Comparison of ENCODE assay signal across 13 cellular contexts in genomic region chr22:31953251-31953650, GRCh38. TPM values are rescaled to one million over a fixed set of nuclear protein-coding genes. Genes with fewer than 3 reads are reported as not detected.
DNase-seq lines count a peak whose midpoint lies in the region; ATAC-seq, FAIRE-seq and TF ChIP-seq lines count a peak whose summit lies in the region.
"Had no signal": no experiment of that assay in that cellular context is flagged by ENCODE, and none has a peak within 500 bp of the region (broad histone marks: within the 10 kb centered on the region; RNA-seq: fewer than 3 reads in every experiment).

No MANE protein-coding gene starts in this region.

- peaks cover 86% of the 10 kb centered on the region for H3K79me2 ChIP-seq in astrocyte (ENCODE audit: insufficient read depth, low read length)

- no peaks in the 10 kb centered on the region for H3K9me3 ChIP-seq in astrocyte (ENCODE audit: insufficient read depth, low read depth, low read length)
- H3K9me3 ChIP-seq in subcutaneous abdominal adipose tissue (ENCODE audit: control insufficient read depth in 5 of 5, low read length in 5 of 5) = no peaks in the 10 kb centered on the region

- H3K27ac ChIP-seq in astrocyte (ENCODE audit: low read depth, low read length) (peak overlapping the region; percentile 36), subcutaneous abdominal adipose tissue (ENCODE audit: low read depth, low read length) (peak overlapping the region; percentile 95)

- H2AFZ ChIP-seq in astrocyte (ENCODE audit: low read depth, low read length) = no peak overlapping the region

- peak overlapping the region; percentile 81 for H3K27ac Mint-ChIP-seq in activated CD4-positive, alpha-beta T cell treated with anti-CD3 and anti-CD28 coated beads, Interleukin-2, amount 10 ng/mL, durations not matched to agents 7 days and 5 days
- peak overlapping the region; percentile 22 for H3K27ac Mint-ChIP-seq in astrocyte (ENCODE audit: unreplicated experiment)
- H3K27ac Mint-ChIP-seq: IgD-negative memory B cell had no signal

- POLR2A ChIA-PET in activated CD4-positive, alpha-beta T cell treated with anti-CD3 and anti-CD28 coated beads, Interleukin-2, amount 10 ng/mL, durations not matched to agents 7 days and 5 days (lab: Charles Lee) = no interaction called here

- H3K4me1 Mint-ChIP-seq in activated CD4-positive, alpha-beta T cell treated with anti-CD3 and anti-CD28 coated beads, Interleukin-2, amount 10 ng/mL, durations not matched to agents 7 days and 5 days = peaks cover 77% of the 10 kb centered on the region
- H3K4me1 Mint-ChIP-seq in astrocyte (ENCODE audit: low read depth, unreplicated experiment) = peaks cover 31% of the 10 kb centered on the region

- no peak for TF ChIP-seq CTCF in astrocyte (IDR thresholded peaks at IDR 0.05; ENCODE audit: insufficient read depth, low read depth, low read length)

- FAIRE-seq in astrocyte (lab: Jason Lieb, UNC) (no peak), islet of Langerhans (lab: Jason Lieb, UNC) (peak; percentile 84)
- FAIRE-seq: A204.1 had no signal

- peaks cover 76% of the 10 kb centered on the region for H3K36me3 Mint-ChIP-seq in activated CD4-positive, alpha-beta T cell treated with anti-CD3 and anti-CD28 coated beads, Interleukin-2, amount 10 ng/mL, durations not matched to agents 7 days and 5 days (ENCODE audit: low read depth)
- H3K36me3 Mint-ChIP-seq in astrocyte (ENCODE audit: low read depth, unreplicated experiment) = peaks cover 10% of the 10 kb centered on the region
- H3K36me3 Mint-ChIP-seq: IgD-negative memory B cell had no signal

- no peak for ATAC-seq in GM18505 (IDR thresholded peaks at IDR 0.05; ENCODE audit: unreplicated experiment)
- ATAC-seq: stimulated activated naive CD8-positive, alpha-beta T cell treated with anti-CD3 and anti-CD28 coated beads, Interleukin-15, amount 100 ng/mL, for 72 hours had no signal

- H3K9ac ChIP-seq in astrocyte (ENCODE audit: low read length) = no peak overlapping the region
- H3K9ac ChIP-seq in subcutaneous abdominal adipose tissue (ENCODE audit: low read length in 5 of 5) = no peak overlapping the region

- TF ChIP-seq POLR2A in GM18505 (IDR thresholded peaks at IDR 0.05; ENCODE audit: borderline replicate concordance, extremely low read depth, insufficient read depth, insufficient read length) = no peak

- H3K4me2 ChIP-seq in astrocyte (ENCODE audit: low read length) = peak overlapping the region; percentile 52

- no peaks in the 10 kb centered on the region for H3K27me3 ChIP-seq in astrocyte (ENCODE audit: insufficient read depth, low read length)
- no peaks in the 10 kb centered on the region for H3K27me3 ChIP-seq in subcutaneous abdominal adipose tissue (ENCODE audit: control insufficient read depth in 5 of 5, insufficient read depth in 4 of 5, low read length in 5 of 5)

- peaks cover 94% of the 10 kb centered on the region for H4K20me1 ChIP-seq in astrocyte (ENCODE audit: insufficient read depth, low read length)

- DNase-seq in activated CD4-positive, alpha-beta T cell treated with anti-CD3 and anti-CD28 coated beads, Interleukin-2, amount 10 ng/mL, durations not matched to agents 7 days and 5 days = no peak
- no peak for DNase-seq in activated CD4-positive, alpha-beta T cell treated with anti-CD3 and anti-CD28 coated beads for 48 hours
- DNase-seq in astrocyte (ENCODE audit: low read depth) = no peak
- no peak for DNase-seq in NCI-H526 treated with DMSO at 0.1 percent for 48 hours (lab: John Stamatoyannopoulos, UW)
- no peak for DNase-seq in stimulated activated CD4-positive, alpha-beta T cell treated with anti-CD3 and anti-CD28 coated beads, Interleukin-4, amount 100 ng/mL, for 4 hours
- DNase-seq: COR-L47; GF-D8; stimulated activated naive CD8-positive, alpha-beta T cell treated with anti-CD3 and anti-CD28 coated beads, Interleukin-15, amount 100 ng/mL, for 72 hours had no signal

- no peak overlapping the region for H3K4me3 Mint-ChIP-seq in activated CD4-positive, alpha-beta T cell treated with anti-CD3 and anti-CD28 coated beads, Interleukin-2, amount 10 ng/mL, durations not matched to agents 7 days and 5 days
- no peak overlapping the region for H3K4me3 Mint-ChIP-seq in astrocyte (ENCODE audit: unreplicated experiment)
- H3K4me3 Mint-ChIP-seq: IgD-negative memory B cell; stimulated activated naive CD8-positive, alpha-beta T cell treated with anti-CD3 and anti-CD28 coated beads, Interleukin-15, amount 100 ng/mL, for 72 hours had no signal

- H3K9me3 Mint-ChIP-seq in activated CD4-positive, alpha-beta T cell treated with anti-CD3 and anti-CD28 coated beads, Interleukin-2, amount 10 ng/mL, durations not matched to agents 7 days and 5 days = no peaks in the 10 kb centered on the region
- H3K9me3 Mint-ChIP-seq in astrocyte (ENCODE audit: unreplicated experiment) = no peaks in the 10 kb centered on the region
- H3K9me3 Mint-ChIP-seq: IgD-negative memory B cell; stimulated activated naive CD8-positive, alpha-beta T cell treated with anti-CD3 and anti-CD28 coated beads, Interleukin-15, amount 100 ng/mL, for 72 hours had no signal

- H3K36me3 ChIP-seq in astrocyte (ENCODE audit: insufficient read depth, low read length) (peaks cover 25% of the 10 kb centered on the region), subcutaneous abdominal adipose tissue (ENCODE audit: control insufficient read depth in 5 of 5, insufficient read depth in 5 of 5, low read length in 5 of 5) (peaks cover 17 to 41% (median 30%) of the 10 kb centered on the region in 5 donors)

- CTCF ChIA-PET in activated CD4-positive, alpha-beta T cell treated with anti-CD3 and anti-CD28 coated beads, Interleukin-2, amount 10 ng/mL, durations not matched to agents 7 days and 5 days (lab: Charles Lee) = interaction anchor here (0.9 to 1.6 kb wide), 3 partner anchors 10 to 288 kb away, joined by 3 to 7 read pairs (median 5); no protein-coding TSS in a partner anchor

- H3K4me1 ChIP-seq in astrocyte (ENCODE audit: insufficient read depth, low read length) = peaks cover 25% of the 10 kb centered on the region
- peaks cover 3 to 57% (median 48%) of the 10 kb centered on the region in 5 donors for H3K4me1 ChIP-seq in subcutaneous abdominal adipose tissue (ENCODE audit: control insufficient read depth in 5 of 5, insufficient read depth in 5 of 5, low read length in 5 of 5)

- H3K4me3 ChIP-seq in astrocyte (ENCODE audit: insufficient read depth, low read depth, low read length) = no peak overlapping the region
- no peak overlapping the region for H3K4me3 ChIP-seq in subcutaneous abdominal adipose tissue (ENCODE audit: low read depth in 1 of 5, low read length in 5 of 5)

- H3K27me3 Mint-ChIP-seq in activated CD4-positive, alpha-beta T cell treated with anti-CD3 and anti-CD28 coated beads, Interleukin-2, amount 10 ng/mL, durations not matched to agents 7 days and 5 days = no peaks in the 10 kb centered on the region
- H3K27me3 Mint-ChIP-seq in astrocyte (ENCODE audit: low read depth, unreplicated experiment) = no peaks in the 10 kb centered on the region
- H3K27me3 Mint-ChIP-seq: IgD-negative memory B cell; stimulated activated naive CD8-positive, alpha-beta T cell treated with anti-CD3 and anti-CD28 coated beads, Interleukin-15, amount 100 ng/mL, for 72 hours had no signal

RNA-seq across cellular contexts. Expression of gene YWHAH, which starts 8.9 kb away (rescaled TPM):
- 100 to 1,000 TPM; 182 to 190 TPM for total RNA-seq in activated CD4-positive, alpha-beta T cell treated with anti-CD3 and anti-CD28 coated beads, Interleukin-2, amount 10 ng/mL, durations not matched to agents 7 days and 5 days
- total RNA-seq in astrocyte = 153 and 160 TPM in 2 replicates
